ENCODE assay signal across 1 cellular context in the genomic region with DNA sequence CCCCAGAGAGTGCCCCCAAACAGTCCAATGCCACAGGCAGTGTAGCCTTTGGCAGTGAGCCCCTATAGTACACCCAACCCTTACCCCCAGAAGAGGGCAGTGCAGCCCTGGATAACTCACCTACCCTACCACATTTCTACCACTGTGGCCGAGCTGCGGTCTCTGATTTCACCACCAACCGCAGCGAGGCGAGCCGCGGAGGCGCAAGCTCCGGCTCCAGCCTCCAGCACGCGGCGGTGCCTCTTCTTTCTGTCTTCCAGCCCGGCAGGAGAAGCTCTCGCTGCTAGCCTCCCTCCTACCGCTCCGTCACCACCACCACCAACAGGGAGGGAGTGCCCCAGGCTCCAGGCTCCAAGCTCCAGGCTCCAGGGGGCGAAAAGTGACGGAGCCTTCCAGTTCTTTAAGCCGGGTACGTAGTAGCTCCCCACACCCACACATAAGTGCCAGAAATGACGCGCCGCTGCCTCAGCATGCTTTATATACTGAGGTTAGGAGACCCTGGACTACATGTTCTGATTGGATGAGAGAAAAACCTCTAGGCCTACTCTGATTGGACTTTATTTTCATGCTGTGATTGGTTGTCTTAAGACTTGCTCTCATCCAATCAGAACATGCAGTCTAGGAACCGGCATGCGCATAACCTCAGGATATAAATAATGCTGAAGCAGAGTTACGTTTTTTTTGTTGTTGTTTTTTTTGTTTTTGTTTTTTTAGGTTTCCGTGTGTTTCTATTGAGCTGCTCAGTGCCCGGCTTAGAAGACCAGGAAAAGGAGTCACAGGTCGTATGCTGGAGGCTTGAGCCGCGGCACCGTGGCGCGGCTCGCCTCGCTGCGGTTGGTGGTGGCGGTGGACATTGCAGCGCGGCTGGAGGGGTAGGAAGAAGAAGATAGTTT.
TF ChIP-seq lines count a peak whose summit lies in the region.

PCAT7 (plus strand) TSS at position 645 of the 893 bp plus-strand sequence.

TF ChIP-seq in liver, 16 proteins besides CTCF, POLR2A, EP300 and RAD21 (continued from another document):
- TF ChIP-seq, protein P1, sequence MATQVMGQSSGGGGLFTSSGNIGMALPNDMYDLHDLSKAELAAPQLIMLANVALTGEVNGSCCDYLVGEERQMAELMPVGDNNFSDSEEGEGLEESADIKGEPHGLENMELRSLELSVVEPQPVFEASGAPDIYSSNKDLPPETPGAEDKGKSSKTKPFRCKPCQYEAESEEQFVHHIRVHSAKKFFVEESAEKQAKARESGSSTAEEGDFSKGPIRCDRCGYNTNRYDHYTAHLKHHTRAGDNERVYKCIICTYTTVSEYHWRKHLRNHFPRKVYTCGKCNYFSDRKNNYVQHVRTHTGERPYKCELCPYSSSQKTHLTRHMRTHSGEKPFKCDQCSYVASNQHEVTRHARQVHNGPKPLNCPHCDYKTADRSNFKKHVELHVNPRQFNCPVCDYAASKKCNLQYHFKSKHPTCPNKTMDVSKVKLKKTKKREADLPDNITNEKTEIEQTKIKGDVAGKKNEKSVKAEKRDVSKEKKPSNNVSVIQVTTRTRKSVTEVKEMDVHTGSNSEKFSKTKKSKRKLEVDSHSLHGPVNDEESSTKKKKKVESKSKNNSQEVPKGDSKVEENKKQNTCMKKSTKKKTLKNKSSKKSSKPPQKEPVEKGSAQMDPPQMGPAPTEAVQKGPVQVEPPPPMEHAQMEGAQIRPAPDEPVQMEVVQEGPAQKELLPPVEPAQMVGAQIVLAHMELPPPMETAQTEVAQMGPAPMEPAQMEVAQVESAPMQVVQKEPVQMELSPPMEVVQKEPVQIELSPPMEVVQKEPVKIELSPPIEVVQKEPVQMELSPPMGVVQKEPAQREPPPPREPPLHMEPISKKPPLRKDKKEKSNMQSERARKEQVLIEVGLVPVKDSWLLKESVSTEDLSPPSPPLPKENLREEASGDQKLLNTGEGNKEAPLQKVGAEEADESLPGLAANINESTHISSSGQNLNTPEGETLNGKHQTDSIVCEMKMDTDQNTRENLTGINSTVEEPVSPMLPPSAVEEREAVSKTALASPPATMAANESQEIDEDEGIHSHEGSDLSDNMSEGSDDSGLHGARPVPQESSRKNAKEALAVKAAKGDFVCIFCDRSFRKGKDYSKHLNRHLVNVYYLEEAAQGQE (IDR thresholded peaks at IDR 0.05): peak; percentile 92
- TF ChIP-seq RXRA (IDR thresholded peaks at IDR 0.05): peak; percentile 26 to 27
